Comparison of ENCODE assay signal across 17 cellular contexts in genomic region chr14:103294091-103294490, GRCh38. TPM values are rescaled to one million over a fixed set of nuclear protein-coding genes. Genes with fewer than 3 reads are reported as not detected.
DNase-seq lines count a peak whose midpoint lies in the region; ATAC-seq, FAIRE-seq and TF ChIP-seq lines count a peak whose summit lies in the region.
"Had no signal": no experiment of that assay in that cellular context is flagged by ENCODE, and none has a peak within 500 bp of the region (broad histone marks: within the 10 kb centered on the region; RNA-seq: fewer than 3 reads in every experiment).

No MANE protein-coding gene starts in this region.

- DNase-seq in right lobe of liver: peak in 2 of 3 donors; percentile 37 to 39
- DNase-seq in HepG2 (ENCODE audit: low spot score): no peak
- peak; percentile 5 for DNase-seq in colonic mucosa
- DNase-seq in posterior vena cava (ENCODE audit: low spot score): peak; percentile 76
- peak; percentile 35 for DNase-seq in upper lobe of right lung
- no peak for DNase-seq in BE2C
- no peak for DNase-seq in iPS-NIHi7 (ENCODE audit: extremely low spot score)
- DNase-seq: ACHN; CD4-positive, alpha-beta memory T cell; DMS153; DMS79; GF-D8; GOT3; H9 had no signal

- TF ChIP-seq POLR2A in right lobe of liver (IDR thresholded peaks at IDR 0.05) (no peak), HepG2 (IDR thresholded peaks at IDR 0.05; ENCODE audit: insufficient read depth in 1 of 2, low read depth in 2 of 2, low read length in 2 of 2) (no peak)

- H3K4me1 ChIP-seq in right lobe of liver: no peaks in the 10 kb centered on the region
- H3K4me1 ChIP-seq in HepG2 (ENCODE audit: insufficient read depth, low read length): no peaks in the 10 kb centered on the region
- no peaks in the 10 kb centered on the region for H3K4me1 ChIP-seq in colonic mucosa
- H3K4me1 ChIP-seq in upper lobe of right lung: no peaks in the 10 kb centered on the region
- H3K4me1 ChIP-seq in BE2C: no peaks in the 10 kb centered on the region

- TF ChIP-seq CTCF in right lobe of liver (IDR thresholded peaks at IDR 0.05) (no peak), HepG2 (CRISPR knock-in tag; IDR thresholded peaks at IDR 0.05) (no peak), colonic mucosa (IDR thresholded peaks at IDR 0.05) (no peak), upper lobe of right lung (IDR thresholded peaks at IDR 0.05) (no peak), BE2C (IDR thresholded peaks at IDR 0.05; ENCODE audit: low read depth, low read length) (no peak)

- H3K9me3 ChIP-seq in right lobe of liver: no peaks in the 10 kb centered on the region
- no peaks in the 10 kb centered on the region for H3K9me3 ChIP-seq in HepG2 (ENCODE audit: low read length)
- no peaks in the 10 kb centered on the region for H3K9me3 ChIP-seq in colonic mucosa
- no peaks in the 10 kb centered on the region for H3K9me3 ChIP-seq in upper lobe of right lung
- no peaks in the 10 kb centered on the region for H3K9me3 ChIP-seq in BE2C

- POLR2A ChIA-PET in HepG2 (lab: Yijun Ruan, JAX): no interaction called here

- H3K27ac ChIP-seq in right lobe of liver: no peak overlapping the region
- H3K27ac ChIP-seq in HepG2 (ENCODE audit: extremely low read length, insufficient read depth, low read length): no peak overlapping the region
- H3K27ac ChIP-seq in colonic mucosa: no peak overlapping the region
- no peak overlapping the region for H3K27ac ChIP-seq in upper lobe of right lung

- H3K9ac ChIP-seq in HepG2 (ENCODE audit: insufficient read depth, low read depth, low read length) (no peak overlapping the region), colonic mucosa (ENCODE audit: low read depth in 2 of 2, low read length in 2 of 2) (no peak overlapping the region)

- no peak for TF ChIP-seq EP300 in HepG2 (IDR thresholded peaks at IDR 0.05; ENCODE audit: low read depth in 2 of 2, low read length in 2 of 2)
- no peak for TF ChIP-seq EP300 in HepG2 (CRISPR knock-in tag; IDR thresholded peaks at IDR 0.05; ENCODE audit: borderline replicate concordance)

- no peaks in the 10 kb centered on the region for H3K36me3 ChIP-seq in right lobe of liver
- H3K36me3 ChIP-seq in HepG2 (replicated peaks in 1 of 2; ENCODE audit: control insufficient read depth in 1 of 2, insufficient read depth in 2 of 2, low read length in 2 of 2): no peaks in the 10 kb centered on the region
- H3K36me3 ChIP-seq in colonic mucosa: no peaks in the 10 kb centered on the region
- H3K36me3 ChIP-seq in upper lobe of right lung: no peaks in the 10 kb centered on the region
- no peaks in the 10 kb centered on the region for H3K36me3 ChIP-seq in BE2C

- H3K79me2 ChIP-seq in HepG2 (ENCODE audit: insufficient read depth, low read length): no peaks in the 10 kb centered on the region

- no peak for FAIRE-seq in HepG2 (lab: Jason Lieb, UNC)
- FAIRE-seq: A204.1, HTR-8/SVneo had no signal

- H2AFZ ChIP-seq in HepG2 (ENCODE audit: low read length): no peak overlapping the region

- WGBS in right lobe of liver (ENCODE audit: insufficient coverage, low coverage, low lambda C conversion rate, missing lambda C conversion rate): 65% methylated on average over 6 of the region's 11 CpGs
- 38% methylated on average over 7 of the region's 11 CpGs for WGBS in HepG2 (ENCODE audit: low lambda C conversion rate)

- intact Hi-C loops in right lobe of liver (cut with DNase I) (loop anchor here (5.0 to 10.0 kb wide), 3 partner anchors 99 to 219 kb away; no protein-coding TSS in a partner anchor), HepG2 (cut with micrococcal nuclease; ENCODE audit: unreplicated experiment) (loop anchor here (5.0 kb wide), 1 partner anchor 107 kb away; no protein-coding TSS in a partner anchor), colonic mucosa (cut with DNase I) (loop anchor here (5.0 to 10.0 kb wide), 2 partner anchors 107 to 189 kb away; no protein-coding TSS in a partner anchor), posterior vena cava (cut with DNase I) (loop anchor here (5.0 kb wide), 3 partner anchors 107 to 217 kb away; no protein-coding TSS in a partner anchor), upper lobe of right lung (cut with DNase I) (loop anchor here (5.0 to 10.0 kb wide), 2 partner anchors 107 to 189 kb away; no protein-coding TSS in a partner anchor)

- H3K4me3 ChIP-seq in right lobe of liver (no peak overlapping the region), HepG2 (replicated peaks in 1 of 3; ENCODE audit: insufficient read depth in 1 of 3, low read depth in 2 of 3, low read length in 3 of 3) (no peak overlapping the region), colonic mucosa (no peak overlapping the region), upper lobe of right lung (no peak overlapping the region), BE2C (ENCODE audit: low read depth, low read length) (no peak overlapping the region)

- in situ Hi-C loops in HepG2 (cut with HindIII; ENCODE audit: extremely low pct_ligation_motif_present, low pct_unique_long_range_greater_than_20kb): loop anchor here (5.0 kb wide), 1 partner anchor 217 kb away; no protein-coding TSS in a partner anchor

- no peaks in the 10 kb centered on the region for H4K20me1 ChIP-seq in HepG2 (ENCODE audit: insufficient read depth, low read length)

- ATAC-seq in right lobe of liver: no peak
- no peak for ATAC-seq in HepG2
- ATAC-seq in upper lobe of right lung: no peak
- no peak for ATAC-seq in GM18907 (IDR thresholded peaks at IDR 0.05; ENCODE audit: unreplicated experiment)

- H3K4me2 ChIP-seq in HepG2 (ENCODE audit: low read depth, low read length): no peak overlapping the region

- no peaks in the 10 kb centered on the region for H3K27me3 ChIP-seq in right lobe of liver
- peaks cover 1 to 20% of the 10 kb centered on the region in 2 experiments; a peak in 2 of 5 replicates for H3K27me3 ChIP-seq in HepG2 (ENCODE audit: control insufficient read depth in 1 of 2, insufficient read depth in 2 of 2, low read length in 2 of 2)
- H3K27me3 ChIP-seq in colonic mucosa: no peaks in the 10 kb centered on the region
- no peaks in the 10 kb centered on the region for H3K27me3 ChIP-seq in upper lobe of right lung
- H3K27me3 ChIP-seq in BE2C: peaks cover 15% of the 10 kb centered on the region

- TF ChIP-seq RAD21 in HepG2 (CRISPR knock-in tag; IDR thresholded peaks at IDR 0.05): no peak

- no TSS peak for BruUV-seq in HepG2 (replicated peaks; lab: Mats Ljungman, UMichigan)

- CTCF ChIA-PET in HepG2 (lab: Yijun Ruan, JAX; ENCODE audit: low intra/inter-chr PET ratio, low total read pairs): interaction anchor here (1.2 kb wide), 1 partner anchor 216 kb away, joined by 6 read pairs; no protein-coding TSS in a partner anchor

TF ChIP-seq in HepG2, 621 proteins besides CTCF, POLR2A, EP300 and RAD21:
- TF ChIP-seq ARNT (IDR thresholded peaks at IDR 0.05) (no peak), CCAR2 (optimal IDR thresholded peaks at IDR 0.05; ENCODE audit: low read depth, low read length) (no peak), MEF2D (CRISPR knock-in tag; IDR thresholded peaks at IDR 0.05) (no peak), SSRP1 (CRISPR knock-in tag; IDR thresholded peaks at IDR 0.05) (no peak), ELF4 (CRISPR knock-in tag; IDR thresholded peaks at IDR 0.05; ENCODE audit: borderline replicate concordance) (no peak), ZFX (CRISPR knock-in tag; IDR thresholded peaks at IDR 0.05; ENCODE audit: low read depth) (no peak), ZNF619 (CRISPR knock-in tag; IDR thresholded peaks at IDR 0.05) (no peak)
- TF ChIP-seq, protein P1, sequence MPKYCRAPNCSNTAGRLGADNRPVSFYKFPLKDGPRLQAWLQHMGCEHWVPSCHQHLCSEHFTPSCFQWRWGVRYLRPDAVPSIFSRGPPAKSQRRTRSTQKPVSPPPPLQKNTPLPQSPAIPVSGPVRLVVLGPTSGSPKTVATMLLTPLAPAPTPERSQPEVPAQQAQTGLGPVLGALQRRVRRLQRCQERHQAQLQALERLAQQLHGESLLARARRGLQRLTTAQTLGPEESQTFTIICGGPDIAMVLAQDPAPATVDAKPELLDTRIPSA (CRISPR knock-in tag; IDR thresholded peaks at IDR 0.05; ENCODE audit: borderline replicate concordance): no peak

RNA-seq across cellular contexts. Expression of gene EIF5, which starts 39.9 kb away (rescaled TPM):
- 100 to 1,000 TPM; 186 to 357 (median 215) TPM for total RNA-seq in right lobe of liver
- 281 and 333 TPM in 2 replicates for total RNA-seq in HepG2 (2016; rRNA removed; fragmentation: Illumina TruSeq; extraction: Trizol)
- total RNA-seq in HepG2 (2016; cell fraction: cytosol; rRNA removed; fragmentation: Illumina TruSeq; extraction: Trizol; ENCODE audit: low read depth): 57.6 and 59.2 TPM in 2 replicates
- 289 and 316 TPM in 2 replicates for total RNA-seq in HepG2 (2016; cell fraction: insoluble cytoplasmic fraction; rRNA removed; fragmentation: Illumina TruSeq; extraction: Trizol)
- 131 and 147 TPM in 2 replicates for total RNA-seq in HepG2 (2016; cell fraction: membrane; rRNA removed; fragmentation: Illumina TruSeq; extraction: Trizol)
- 180 TPM in 2 replicates for total RNA-seq in HepG2 (2016; cell fraction: nucleus; rRNA removed; fragmentation: Illumina TruSeq; extraction: Trizol)
- polyA plus RNA-seq in HepG2 (2011; rRNA removed): 147 and 189 TPM in 2 replicates
- polyA plus RNA-seq in HepG2 (2011; cell fraction: cytosol; rRNA removed): 98.3 and 109 TPM in 2 replicates
- polyA plus RNA-seq in HepG2 (2011; cell fraction: nucleus; rRNA removed): 192 and 267 TPM in 2 replicates
- polyA plus RNA-seq in HepG2 (2012): 226 and 227 TPM in 2 replicates
- 34.1 and 47.0 TPM in 2 replicates for polyA plus RNA-seq in HepG2 (2016; cell fraction: cytosol; fragmentation: Illumina TruSeq; extraction: Trizol; ENCODE audit: low read depth)
- 286 and 291 TPM in 2 replicates for polyA plus RNA-seq in HepG2 (2016; cell fraction: insoluble cytoplasmic fraction; fragmentation: Illumina TruSeq; extraction: Trizol; ENCODE audit: low read depth)
- polyA plus RNA-seq in HepG2 (2016; cell fraction: membrane; fragmentation: Illumina TruSeq; extraction: Trizol; ENCODE audit: low read depth): 74.1 and 96.9 TPM in 2 replicates
- 188 and 207 TPM in 2 replicates for polyA plus RNA-seq in HepG2 (2016; cell fraction: nucleus; fragmentation: Illumina TruSeq; extraction: Trizol; ENCODE audit: insufficient read depth, low read depth)
- 81.5 and 123 TPM in 2 replicates for polyA minus RNA-seq in HepG2 (2011; rRNA and poly(A)+ RNA removed; ENCODE audit: low replicate concordance)
- polyA minus RNA-seq in HepG2 (2011; cell fraction: cytosol; rRNA and poly(A)+ RNA removed): 55.8 and 65.8 TPM in 2 replicates
- polyA minus RNA-seq in HepG2 (2011; cell fraction: nucleus; rRNA and poly(A)+ RNA removed): 331 and 439 TPM in 2 replicates
- 100 to 1,000 TPM; 169 to 265 TPM for total RNA-seq in colonic mucosa
- total RNA-seq in posterior vena cava: 100 to 1,000 TPM; 191 to 232 TPM
- total RNA-seq in upper lobe of right lung: 245 TPM
- polyA plus RNA-seq in BE2C (2012; ENCODE audit: insufficient read depth, insufficient read length, low read depth): 442 TPM

Comparison
In these comparisons a context has a peak if more than half of its experiments do, and no peak if none do; other contexts are left out.
1. DNase-seq: peak in right lobe of liver (2 of 3), colonic mucosa (single experiment), posterior vena cava (single experiment) and upper lobe of right lung (single experiment); none in HepG2 (single experiment), BE2C (single experiment) and iPS-NIHi7 (single experiment).